9 cellular contexts compared by ENCODE assay signal in genomic region chr10:119166564-119166963, GRCh38.
A peak's percentile ranks its signal among the peaks of the same experiment; 100 is the strongest.
DNase-seq lines count a peak whose midpoint lies in the region; ATAC-seq and TF ChIP-seq lines count a peak whose summit lies in the region.
"Had no signal": no experiment of that assay in that cellular context is flagged by ENCODE, and none has a peak within 500 bp of the region (broad histone marks: within the 10 kb centered on the region; RNA-seq: fewer than 3 reads in every experiment).

No MANE protein-coding gene starts in this region.

- DNase-seq in activated naive CD4-positive, alpha-beta T cell (lab: John Stamatoyannopoulos, UW): no peak
- DNase-seq in tibial artery: peak in 1 of 2 donors; percentile 57
- DNase-seq in DMS 273 treated with DMSO at 0.1 percent for 48 hours (lab: John Stamatoyannopoulos, UW): no peak

- H3K27ac Mint-ChIP-seq in activated naive CD4-positive, alpha-beta T cell treated with anti-CD3 and anti-CD28 coated beads, Interleukin-2, amount 50 U/mL, for 24 hours: peak overlapping the region; percentile 63

- intact Hi-C loops in tibial artery (cut with DNase I; ENCODE audit: low total_unique reads): no loop called here

- no peaks in the 10 kb centered on the region for H3K27me3 ChIP-seq in tibial artery
- H3K27me3 ChIP-seq: SJSA1 had no signal

- peak overlapping the region; percentile 78; the same call in 1 of the 2 replicates for H3K4me3 ChIP-seq in iPS-18c (ENCODE audit: insufficient read depth, low read depth, low read length)
- H3K4me3 ChIP-seq in tibial artery: no peak overlapping the region

- peaks cover 34 to 37% (median 35%) of the 10 kb centered on the region in 3 donors for H3K36me3 ChIP-seq in tibial artery

- no peaks in the 10 kb centered on the region for H3K9me3 ChIP-seq in iPS-18c (ENCODE audit: control insufficient read depth, insufficient read depth, low read length)
- H3K9me3 ChIP-seq in tibial artery: no peaks in the 10 kb centered on the region
- H3K9me3 ChIP-seq: SJSA1 had no signal

- H3K4me1 Mint-ChIP-seq in activated naive CD4-positive, alpha-beta T cell treated with anti-CD3 and anti-CD28 coated beads, Interleukin-2, amount 50 U/mL, for 24 hours: peaks cover 33% of the 10 kb centered on the region

- ATAC-seq in HG02588 (IDR thresholded peaks at IDR 0.05; ENCODE audit: unreplicated experiment) (no peak), GM19395 (IDR thresholded peaks at IDR 0.05; ENCODE audit: unreplicated experiment) (no peak)

- peak overlapping the region; percentile 90 for H3K4me3 Mint-ChIP-seq in activated naive CD4-positive, alpha-beta T cell treated with anti-CD3 and anti-CD28 coated beads, Interleukin-2, amount 50 U/mL, for 24 hours

- H3K9me3 Mint-ChIP-seq in activated naive CD4-positive, alpha-beta T cell treated with anti-CD3 and anti-CD28 coated beads, Interleukin-2, amount 50 U/mL, for 24 hours: no peaks in the 10 kb centered on the region

- H3K27ac ChIP-seq in VCaP (peak overlapping the region; percentile 86), tibial artery (peak overlapping the region; percentile 83 to 96)

- H3K36me3 Mint-ChIP-seq in activated naive CD4-positive, alpha-beta T cell treated with anti-CD3 and anti-CD28 coated beads, Interleukin-2, amount 50 U/mL, for 24 hours: peaks cover 3% of the 10 kb centered on the region

- no peak for TF ChIP-seq CTCF in VCaP (conservative IDR thresholded peaks at IDR 0.05)
- TF ChIP-seq CTCF in tibial artery (IDR thresholded peaks at IDR 0.05): no peak

- H3K27me3 Mint-ChIP-seq in activated naive CD4-positive, alpha-beta T cell treated with anti-CD3 and anti-CD28 coated beads, Interleukin-2, amount 50 U/mL, for 24 hours: no peaks in the 10 kb centered on the region

- H3K4me1 ChIP-seq in tibial artery: peaks cover 0 to 18% (median 8%) of the 10 kb centered on the region in 4 donors
